ENCODE assay signal across 16 cellular contexts in the genomic region with DNA sequence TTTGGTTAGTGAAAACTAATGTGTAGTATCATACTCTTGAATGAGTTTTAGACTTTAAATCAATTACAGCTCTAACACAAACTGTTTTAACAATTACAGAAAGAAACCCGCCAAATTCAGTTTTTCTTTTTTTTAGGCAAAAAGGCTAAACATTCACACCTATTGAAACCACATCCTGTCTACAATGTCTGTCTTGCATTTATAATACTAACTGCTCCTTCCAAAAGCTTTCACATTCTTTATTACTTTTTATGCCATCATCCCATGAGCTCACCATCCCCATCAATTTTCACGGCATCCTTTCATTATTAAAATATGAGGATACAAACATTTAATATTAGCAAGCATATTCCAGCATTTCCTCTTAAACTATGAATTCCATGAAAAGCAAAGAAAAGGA.
DNase-seq lines count a peak whose midpoint lies in the region; ATAC-seq, FAIRE-seq and TF ChIP-seq lines count a peak whose summit lies in the region.
"Had no signal": no experiment of that assay in that cellular context is flagged by ENCODE, and none has a peak within 500 bp of the region (broad histone marks: within the 10 kb centered on the region; RNA-seq: fewer than 3 reads in every experiment).

No MANE protein-coding gene starts in this region.

- peak overlapping the region; percentile 12 for H3K27ac ChIP-seq in CD4-positive, alpha-beta memory T cell (ENCODE audit: low read depth, low read length)
- peak overlapping the region; percentile 66 for H3K27ac ChIP-seq in astrocyte (ENCODE audit: low read depth, low read length)
- H3K27ac ChIP-seq in rectal smooth muscle tissue (ENCODE audit: low read depth, low read length) = peak overlapping the region; percentile 53

- H3K27me3 Mint-ChIP-seq in CD4-positive, alpha-beta memory T cell = no peaks in the 10 kb centered on the region
- H3K27me3 Mint-ChIP-seq in IgD-negative memory B cell (no peaks in the 10 kb centered on the region), astrocyte (ENCODE audit: low read depth, unreplicated experiment) (no peaks in the 10 kb centered on the region)
- H3K27me3 Mint-ChIP-seq: dendritic cell treated with granulocyte-macrophage colony-stimulating factor and Interleukin-4, amounts not matched to agents 40 ng/mL and 50 ng/mL, for 4 days had no signal

- H3K9me3 ChIP-seq in CD4-positive, alpha-beta memory T cell (ENCODE audit: control insufficient read depth in 1 of 2, low read length in 2 of 2) = no peaks in the 10 kb centered on the region
- no peaks in the 10 kb centered on the region for H3K9me3 ChIP-seq in astrocyte (ENCODE audit: insufficient read depth, low read depth, low read length)

- intact Hi-C loops in CD4-positive, alpha-beta memory T cell (cut with micrococcal nuclease) = no loop called here

- H3K27ac Mint-ChIP-seq in CD4-positive, alpha-beta memory T cell = peak overlapping the region; percentile 3 to 94 (median 73)
- H3K27ac Mint-ChIP-seq in IgD-negative memory B cell = peak overlapping the region; percentile 7 to 53 (median 13)
- peak overlapping the region; percentile 74 for H3K27ac Mint-ChIP-seq in astrocyte (ENCODE audit: unreplicated experiment)
- H3K27ac Mint-ChIP-seq: dendritic cell treated with granulocyte-macrophage colony-stimulating factor and Interleukin-4, amounts not matched to agents 40 ng/mL and 50 ng/mL, for 4 days had no signal

- H3K4me1 Mint-ChIP-seq in CD4-positive, alpha-beta memory T cell = peaks cover 40 to 77% (median 56%) of the 10 kb centered on the region in 4 donors
- peaks cover 14 to 28% (median 18%) of the 10 kb centered on the region in 3 donors for H3K4me1 Mint-ChIP-seq in IgD-negative memory B cell
- peaks cover 54% of the 10 kb centered on the region for H3K4me1 Mint-ChIP-seq in astrocyte (ENCODE audit: low read depth, unreplicated experiment)

- H4K20me1 ChIP-seq in astrocyte (ENCODE audit: insufficient read depth, low read length) = no peaks in the 10 kb centered on the region

- no peak overlapping the region for H3K4me3 ChIP-seq in CD4-positive, alpha-beta memory T cell (ENCODE audit: low read length in 2 of 2)
- H3K4me3 ChIP-seq in astrocyte (ENCODE audit: insufficient read depth, low read depth, low read length) = no peak overlapping the region
- no peak overlapping the region for H3K4me3 ChIP-seq in rectal smooth muscle tissue (ENCODE audit: low read length)

- H3K4me2 ChIP-seq in astrocyte (ENCODE audit: low read length) = no peak overlapping the region

- no peaks in the 10 kb centered on the region for H3K9me3 Mint-ChIP-seq in CD4-positive, alpha-beta memory T cell
- H3K9me3 Mint-ChIP-seq in IgD-negative memory B cell (no peaks in the 10 kb centered on the region), astrocyte (ENCODE audit: unreplicated experiment) (no peaks in the 10 kb centered on the region)
- H3K9me3 Mint-ChIP-seq: dendritic cell treated with granulocyte-macrophage colony-stimulating factor and Interleukin-4, amounts not matched to agents 40 ng/mL and 50 ng/mL, for 4 days had no signal

- H3K9ac ChIP-seq in astrocyte (ENCODE audit: low read length) (peak overlapping the region; percentile 19), rectal smooth muscle tissue (ENCODE audit: low read length) (no peak overlapping the region)

- CTCF ChIA-PET in CD4-positive, alpha-beta memory T cell (lab: Charles Lee; ENCODE audit: partially characterized antibody) = interaction anchor here (0.8 to 1.2 kb wide), 2 partner anchors 14 to 80 kb away, joined by 3 to 5 read pairs; no protein-coding TSS in a partner anchor

- peaks cover 42% of the 10 kb centered on the region for H3K4me1 ChIP-seq in CD4-positive, alpha-beta memory T cell (ENCODE audit: insufficient read depth, low read length)
- H3K4me1 ChIP-seq in astrocyte (ENCODE audit: insufficient read depth, low read length) (peaks cover 37% of the 10 kb centered on the region), rectal smooth muscle tissue (ENCODE audit: control insufficient read depth, insufficient read depth, low read length) (peaks cover 21% of the 10 kb centered on the region)

- no peak overlapping the region for H2AFZ ChIP-seq in astrocyte (ENCODE audit: low read depth, low read length)

- no peak for FAIRE-seq in astrocyte (lab: Jason Lieb, UNC)

- peak in 3 of 5 donors; percentile 22 to 39 (median 35) for DNase-seq in CD4-positive, alpha-beta memory T cell
- peak; percentile 29 for DNase-seq in astrocyte (ENCODE audit: low read depth)
- no peak for DNase-seq in omental fat pad (ENCODE audit: low spot score)
- DNase-seq in NCI-H1092 (lab: John Stamatoyannopoulos, UW) = no peak
- DNase-seq: activated effector memory CD4-positive, alpha-beta T cell treated with anti-CD3 and anti-CD28 coated beads, Interleukin-2, amount 50 U/mL, for 16 hours; foreskin melanocyte; NCI-H1048; NCI-H510A treated with DMSO at 0.1 percent for 48 hours; nucleus accumbens; stimulated activated CD4-positive, alpha-beta T cell treated with anti-CD3 and anti-CD28 coated beads, Interleukin-2, amount 100 ng/mL, for 24 hours; stimulated activated naive CD4-positive, alpha-beta T cell treated with Interleukin-2 at 50 U/mL for 16 hours had no signal

- peaks cover 65 to 82% of the 10 kb centered on the region in 2 donors for H3K36me3 Mint-ChIP-seq in CD4-positive, alpha-beta memory T cell
- H3K36me3 Mint-ChIP-seq in IgD-negative memory B cell = peaks cover 8% of the 10 kb centered on the region
- H3K36me3 Mint-ChIP-seq in astrocyte (ENCODE audit: low read depth, unreplicated experiment) = peaks cover 23% of the 10 kb centered on the region

- H3K79me2 ChIP-seq in astrocyte (ENCODE audit: insufficient read depth, low read length) = peaks cover 58% of the 10 kb centered on the region

- POLR2A ChIA-PET in CD4-positive, alpha-beta memory T cell (lab: Charles Lee; ENCODE audit: partially characterized antibody) = interaction anchor here (0.6 to 1.7 kb wide), 7 partner anchors 10 to 236 kb away, joined by 3 to 11 read pairs (median 6); no protein-coding TSS in a partner anchor

- no peak for TF ChIP-seq CTCF in astrocyte (IDR thresholded peaks at IDR 0.05; ENCODE audit: insufficient read depth, low read depth, low read length)
- no peak for TF ChIP-seq CTCF in omental fat pad (IDR thresholded peaks at IDR 0.05)

- H3K4me3 Mint-ChIP-seq in CD4-positive, alpha-beta memory T cell = peak overlapping the region in 7 of 8 donors; percentile 3 to 85 (median 56)
- H3K4me3 Mint-ChIP-seq in IgD-negative memory B cell (peak overlapping the region in 2 of 4 donors; percentile 7 to 61), astrocyte (ENCODE audit: unreplicated experiment) (no peak overlapping the region)
- H3K4me3 Mint-ChIP-seq: dendritic cell treated with granulocyte-macrophage colony-stimulating factor and Interleukin-4, amounts not matched to agents 40 ng/mL and 50 ng/mL, for 4 days had no signal

- no peaks in the 10 kb centered on the region for H3K27me3 ChIP-seq in CD4-positive, alpha-beta memory T cell (ENCODE audit: insufficient read depth, low read length)
- no peaks in the 10 kb centered on the region for H3K27me3 ChIP-seq in astrocyte (ENCODE audit: insufficient read depth, low read length)
- H3K27me3 ChIP-seq in rectal smooth muscle tissue (ENCODE audit: control insufficient read depth, insufficient read depth, low read length) = no peaks in the 10 kb centered on the region

- H3K36me3 ChIP-seq in CD4-positive, alpha-beta memory T cell (ENCODE audit: insufficient read depth, low read length) = peaks cover 29% of the 10 kb centered on the region
- peaks cover 39% of the 10 kb centered on the region for H3K36me3 ChIP-seq in astrocyte (ENCODE audit: insufficient read depth, low read length)
- peaks cover 4% of the 10 kb centered on the region for H3K36me3 ChIP-seq in rectal smooth muscle tissue (ENCODE audit: control insufficient read depth, insufficient read depth, low read length)

- no peak for ATAC-seq in SK-N-SH treated with all-trans-retinoic acid at 6 μM for 48 hours
- no peak for ATAC-seq in GM18861 (IDR thresholded peaks at IDR 0.05; ENCODE audit: unreplicated experiment)
- ATAC-seq in omental fat pad (ENCODE audit: low FRiP score) = no peak

TF ChIP-seq in SK-N-SH treated with all-trans-retinoic acid at 6 μM for 48 hours, 23 proteins besides CTCF, POLR2A, EP300 and RAD21 (continues in another document):
- TF ChIP-seq ZFP3 (CRISPR knock-in tag; IDR thresholded peaks at IDR 0.05) (no peak), TCF4 (CRISPR knock-in tag; IDR thresholded peaks at IDR 0.05; ENCODE audit: borderline replicate concordance) (no peak), PPARA (CRISPR knock-in tag; IDR thresholded peaks at IDR 0.05; ENCODE audit: borderline replicate concordance) (no peak)
- TF ChIP-seq, protein P1, sequence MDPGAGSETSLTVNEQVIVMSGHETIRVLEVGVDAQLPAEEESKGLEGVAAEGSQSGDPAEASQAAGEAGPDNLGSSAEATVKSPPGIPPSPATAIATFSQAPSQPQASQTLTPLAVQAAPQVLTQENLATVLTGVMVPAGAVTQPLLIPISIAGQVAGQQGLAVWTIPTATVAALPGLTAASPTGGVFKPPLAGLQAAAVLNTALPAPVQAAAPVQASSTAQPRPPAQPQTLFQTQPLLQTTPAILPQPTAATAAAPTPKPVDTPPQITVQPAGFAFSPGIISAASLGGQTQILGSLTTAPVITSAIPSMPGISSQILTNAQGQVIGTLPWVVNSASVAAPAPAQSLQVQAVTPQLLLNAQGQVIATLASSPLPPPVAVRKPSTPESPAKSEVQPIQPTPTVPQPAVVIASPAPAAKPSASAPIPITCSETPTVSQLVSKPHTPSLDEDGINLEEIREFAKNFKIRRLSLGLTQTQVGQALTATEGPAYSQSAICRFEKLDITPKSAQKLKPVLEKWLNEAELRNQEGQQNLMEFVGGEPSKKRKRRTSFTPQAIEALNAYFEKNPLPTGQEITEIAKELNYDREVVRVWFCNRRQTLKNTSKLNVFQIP (CRISPR knock-in tag; IDR thresholded peaks at IDR 0.05; ENCODE audit: borderline replicate concordance, low read depth) = no peak

Comparison
In these comparisons a context has a peak if more than half of its experiments do, and no peak if none do; other contexts are left out.
1. DNase-seq: peak in CD4-positive, alpha-beta memory T cell (3 of 5) and astrocyte (single experiment); none in omental fat pad (single experiment) and NCI-H1092 (single experiment).
2. H3K27ac ChIP-seq: peak in every context shown above with its lines; median percentile 66 in astrocyte; 53 in rectal smooth muscle tissue; 12 in CD4-positive, alpha-beta memory T cell.
3. H3K27ac Mint-ChIP-seq: peak in every context shown above with its lines; median percentile 74 in astrocyte; 73 in CD4-positive, alpha-beta memory T cell; 13 in IgD-negative memory B cell.